ENCODE assay signal across 16 cellular contexts in genomic region chr14:29799718-29800117, GRCh38.
DNase-seq lines count a peak whose midpoint lies in the region; ATAC-seq and TF ChIP-seq lines count a peak whose summit lies in the region.
"Had no signal": no experiment of that assay in that cellular context is flagged by ENCODE, and none has a peak within 500 bp of the region (broad histone marks: within the 10 kb centered on the region; RNA-seq: fewer than 3 reads in every experiment).

No MANE protein-coding gene starts in this region.

- H3K4me1 Mint-ChIP-seq in stimulated activated effector memory CD8-positive, alpha-beta T cell treated with anti-CD3 and anti-CD28 coated beads, Interleukin-12 subunit alpha, Interleukin-12 subunit beta, amount 100 ng/mL, for 72 hours, result no peaks in the 10 kb centered on the region
- H3K4me1 Mint-ChIP-seq: activated naive CD8-positive, alpha-beta T cell treated with anti-CD3 and anti-CD28 coated beads, Interleukin-2, amount 50 U/mL, for 24 hours; T-helper 17 cell had no signal

- H3K9me3 Mint-ChIP-seq in stimulated activated effector memory CD8-positive, alpha-beta T cell treated with anti-CD3 and anti-CD28 coated beads, Interleukin-12 subunit alpha, Interleukin-12 subunit beta, amount 100 ng/mL, for 72 hours, result peaks cover 8% of the 10 kb centered on the region

- peak; percentile 61 for ATAC-seq in GM19452 (IDR thresholded peaks at IDR 0.05; ENCODE audit: unreplicated experiment)
- ATAC-seq in HG03095 (IDR thresholded peaks at IDR 0.05; ENCODE audit: unreplicated experiment), result peak; percentile 65
- no peak for ATAC-seq in gastroesophageal sphincter
- ATAC-seq in stimulated activated effector memory CD8-positive, alpha-beta T cell treated with anti-CD3 and anti-CD28 coated beads, Interleukin-12 subunit alpha, Interleukin-12 subunit beta, amount 100 ng/mL, for 72 hours, result no peak
- ATAC-seq: activated naive CD8-positive, alpha-beta T cell treated with anti-CD3 and anti-CD28 coated beads, Interleukin-2, amount 50 U/mL, for 24 hours; T-helper 17 cell had no signal

- no peak for TF ChIP-seq CTCF in A673 (conservative IDR thresholded peaks at IDR 0.05; ENCODE audit: low read depth, low read length)
- no peak for TF ChIP-seq CTCF in gastroesophageal sphincter (IDR thresholded peaks at IDR 0.05)

- 62 to 65% methylated on average over 4 to 5 of the region's 5 CpGs for WGBS in gastroesophageal sphincter (ENCODE audit: low coverage in 1 of 2), 2 donors

- no peak overlapping the region for H3K27ac Mint-ChIP-seq in stimulated activated effector memory CD8-positive, alpha-beta T cell treated with anti-CD3 and anti-CD28 coated beads, Interleukin-12 subunit alpha, Interleukin-12 subunit beta, amount 100 ng/mL, for 72 hours
- H3K27ac Mint-ChIP-seq: activated naive CD8-positive, alpha-beta T cell treated with anti-CD3 and anti-CD28 coated beads, Interleukin-2, amount 50 U/mL, for 24 hours; T-helper 17 cell had no signal

- peak; percentile 39 for DNase-seq in A673 (ENCODE audit: low spot score)
- DNase-seq in SK-N-MC (ENCODE audit: low read depth, low spot score), result no peak
- no peak for DNase-seq in glomerular visceral epithelial cell (ENCODE audit: extremely low spot score)
- DNase-seq in NCI-H187 (lab: John Stamatoyannopoulos, UW), result no peak
- DNase-seq in stimulated activated effector memory CD8-positive, alpha-beta T cell treated with anti-CD3 and anti-CD28 coated beads, Interleukin-12 subunit alpha, Interleukin-12 subunit beta, amount 100 ng/mL, for 72 hours (ENCODE audit: low spot score in 2 of 2), result no peak
- DNase-seq: 8988T; activated naive CD8-positive, alpha-beta T cell treated with anti-CD3 and anti-CD28 coated beads, Interleukin-2, amount 50 U/mL, for 24 hours; DMS53; foreskin fibroblast; NCI-H146; NK-92 treated with Interleukin-12 subunit alpha and Interleukin-12 subunit beta, amount 100 ng/mL, for 24 hours; T-helper 17 cell had no signal

- intact Hi-C loops in A673 (cut with micrococcal nuclease; ENCODE audit: unreplicated experiment), result no loop called here

- H3K36me3 Mint-ChIP-seq in stimulated activated effector memory CD8-positive, alpha-beta T cell treated with anti-CD3 and anti-CD28 coated beads, Interleukin-12 subunit alpha, Interleukin-12 subunit beta, amount 100 ng/mL, for 72 hours, result no peaks in the 10 kb centered on the region

- H3K4me1 ChIP-seq in A673 (ENCODE audit: insufficient read depth, low read length, poor library complexity, severe bottlenecking) (peaks cover 42% of the 10 kb centered on the region), gastroesophageal sphincter (peaks cover 0 to 18% (median 0%) of the 10 kb centered on the region in 3 donors)

- no peak overlapping the region for H3K9ac ChIP-seq in SK-N-MC (ENCODE audit: insufficient read length)

- H3K36me3 ChIP-seq in A673 (ENCODE audit: insufficient read depth, low read length, poor library complexity, severe bottlenecking) (no peaks in the 10 kb centered on the region), SK-N-MC (ENCODE audit: insufficient read depth, low read length) (no peaks in the 10 kb centered on the region), gastroesophageal sphincter (no peaks in the 10 kb centered on the region)
- H3K36me3 ChIP-seq: tibial nerve had no signal

- H3K27ac ChIP-seq in A673 (ENCODE audit: low read depth, low read length, poor library complexity, severe bottlenecking), result peak overlapping the region; percentile 5
- H3K27ac ChIP-seq in SK-N-MC, result peak overlapping the region; percentile 4; the same call in 1 of the 2 replicates
- H3K27ac ChIP-seq in gastroesophageal sphincter, result no peak overlapping the region

- POLR2A ChIA-PET in A673 (lab: Charles Lee; ENCODE audit: low non-redundant PET), result no interaction called here

- no peak overlapping the region for H3K4me3 Mint-ChIP-seq in stimulated activated effector memory CD8-positive, alpha-beta T cell treated with anti-CD3 and anti-CD28 coated beads, Interleukin-12 subunit alpha, Interleukin-12 subunit beta, amount 100 ng/mL, for 72 hours
- H3K4me3 Mint-ChIP-seq: activated naive CD8-positive, alpha-beta T cell treated with anti-CD3 and anti-CD28 coated beads, Interleukin-2, amount 50 U/mL, for 24 hours; T-helper 17 cell had no signal

- H3K4me3 ChIP-seq in A673 (ENCODE audit: low read depth, low read length, poor library complexity, severe bottlenecking), result peak overlapping the region; percentile 13
- peak overlapping the region; percentile 46 for H3K4me3 ChIP-seq in SK-N-MC
- no peak overlapping the region for H3K4me3 ChIP-seq in gastroesophageal sphincter

- H3K27me3 ChIP-seq in A673 (replicated peaks; ENCODE audit: insufficient read depth, low read depth, low read length, poor library complexity) (no peaks in the 10 kb centered on the region), gastroesophageal sphincter (no peaks in the 10 kb centered on the region)
- H3K27me3 ChIP-seq: tibial nerve had no signal

- TF ChIP-seq EP300 in gastroesophageal sphincter (IDR thresholded peaks at IDR 0.05), result no peak

- TF ChIP-seq POLR2A in gastroesophageal sphincter (IDR thresholded peaks at IDR 0.05), result no peak

- BruUV-seq in A673 (replicated peaks; lab: Mats Ljungman, UMichigan), result no TSS peak

- H3K9me3 ChIP-seq in A673 (ENCODE audit: low read depth, low read length, poor library complexity, severe bottlenecking) (no peaks in the 10 kb centered on the region), SK-N-MC (ENCODE audit: low read depth, low read length) (no peaks in the 10 kb centered on the region), gastroesophageal sphincter (no peaks in the 10 kb centered on the region)
- H3K9me3 ChIP-seq: tibial nerve had no signal

- CTCF ChIA-PET in A673 (lab: Charles Lee), result no interaction called here

Comparison
In these comparisons a context has a peak if more than half of its experiments do, and no peak if none do; other contexts are left out.
1. H3K27ac ChIP-seq: peak in A673 (single experiment) and SK-N-MC (single experiment); none in gastroesophageal sphincter (0 of 4).
2. H3K4me3 ChIP-seq: peak in A673 (single experiment) and SK-N-MC (single experiment); none in gastroesophageal sphincter (0 of 2).
3. ATAC-seq: peak in GM19452 (single experiment) and HG03095 (single experiment); none in gastroesophageal sphincter (single experiment) and stimulated activated effector memory CD8-positive, alpha-beta T cell treated with anti-CD3 and anti-CD28 coated beads, Interleukin-12 subunit alpha, Interleukin-12 subunit beta, amount 100 ng/mL, for 72 hours (single experiment).